26 cellular contexts compared by ENCODE assay signal in the genomic region with DNA sequence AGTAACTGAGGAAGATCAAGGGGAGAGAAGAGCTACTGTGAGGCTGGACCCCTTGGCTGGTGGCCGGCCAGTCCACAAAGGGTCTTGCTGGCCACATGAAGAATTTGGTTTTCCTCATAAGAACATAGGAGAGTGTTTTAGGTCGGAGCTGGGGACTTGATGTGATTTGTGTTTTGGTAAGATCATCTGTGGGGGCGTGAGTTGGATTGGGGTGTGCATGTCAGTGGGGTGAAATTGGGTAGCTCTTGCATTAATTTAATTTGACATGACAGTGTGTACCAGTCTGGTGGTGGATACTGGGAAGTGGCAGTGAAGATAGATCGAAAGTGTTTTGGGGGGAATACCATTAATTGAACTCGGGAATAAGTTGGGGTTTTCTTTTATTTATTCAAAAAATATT. TPM values are rescaled to one million over a fixed set of nuclear protein-coding genes. Genes with fewer than 3 reads are reported as not detected.
A peak's percentile ranks its signal among the peaks of the same experiment; 100 is the strongest.
DNase-seq lines count a peak whose midpoint lies in the region; ATAC-seq and TF ChIP-seq lines count a peak whose summit lies in the region.
"Had no signal": no experiment of that assay in that cellular context is flagged by ENCODE, and none has a peak within 500 bp of the region (broad histone marks: within the 10 kb centered on the region; RNA-seq: fewer than 3 reads in every experiment).

No MANE protein-coding gene starts in this region.

- H3K4me1 ChIP-seq in left ventricle myocardium inferior (peaks cover 77% of the 10 kb centered on the region), uterus (no peaks in the 10 kb centered on the region)
- H3K4me1 ChIP-seq: right lobe of liver had no signal

- no peaks in the 10 kb centered on the region for H3K27me3 Mint-ChIP-seq in activated CD4-positive, alpha-beta T cell treated with anti-CD3 and anti-CD28 coated beads for 36 hours
- no peaks in the 10 kb centered on the region for H3K27me3 Mint-ChIP-seq in central memory CD8-positive, alpha-beta T cell
- H3K27me3 Mint-ChIP-seq: activated CD4-positive, alpha-beta T cell treated with anti-CD3 and anti-CD28 coated beads, Interleukin-2, amount 10 ng/mL, durations not matched to agents 7 days and 5 days had no signal

- no peak for TF ChIP-seq POLR2A in uterus (IDR thresholded peaks at IDR 0.05)

- peak overlapping the region; percentile 85 for H3K27ac Mint-ChIP-seq in activated CD4-positive, alpha-beta T cell treated with anti-CD3 and anti-CD28 coated beads for 36 hours
- H3K27ac Mint-ChIP-seq in central memory CD8-positive, alpha-beta T cell (ENCODE audit: low read depth), result peak overlapping the region; percentile 58
- peak overlapping the region; percentile 33 for H3K27ac Mint-ChIP-seq in stimulated activated effector memory CD8-positive, alpha-beta T cell treated with anti-CD3 and anti-CD28 coated beads, Interleukin-12 subunit alpha, Interleukin-12 subunit beta, amount 100 ng/mL, for 72 hours
- H3K27ac Mint-ChIP-seq: nephron had no signal

- intact Hi-C loops in activated CD4-positive, alpha-beta T cell treated with anti-CD3 and anti-CD28 coated beads for 36 hours (cut with DNase I, micrococcal nuclease), result loop anchor here in 1 of 2 experiments (2.0 kb wide), 1 partner anchor 357 kb away; a partner anchor contains a TSS
- intact Hi-C loops in left ventricle myocardium inferior (cut with micrococcal nuclease) (no loop called here), left ventricle myocardium superior (cut with micrococcal nuclease) (no loop called here), uterus (cut with DNase I; ENCODE audit: low total_unique reads) (no loop called here)

- H3K27me3 ChIP-seq in left ventricle myocardium inferior (ENCODE audit: low read depth), result no peaks in the 10 kb centered on the region
- H3K27me3 ChIP-seq in uterus, result no peaks in the 10 kb centered on the region
- H3K27me3 ChIP-seq: body of pancreas, hepatocyte, pancreas, right lobe of liver, upper lobe of left lung had no signal

- H3K9me3 ChIP-seq in left ventricle myocardium inferior (replicated peaks), result no peaks in the 10 kb centered on the region
- no peaks in the 10 kb centered on the region for H3K9me3 ChIP-seq in uterus
- H3K9me3 ChIP-seq: body of pancreas, pancreas, right lobe of liver, upper lobe of left lung had no signal

- POLR2A ChIA-PET in activated CD4-positive, alpha-beta T cell treated with anti-CD3 and anti-CD28 coated beads for 36 hours (lab: Charles Lee), result no interaction called here

- H3K36me3 ChIP-seq in left ventricle myocardium inferior (no peaks in the 10 kb centered on the region), uterus (no peaks in the 10 kb centered on the region)
- H3K36me3 ChIP-seq: pancreas, right lobe of liver, upper lobe of left lung had no signal

- H3K4me3 Mint-ChIP-seq in activated CD4-positive, alpha-beta T cell treated with anti-CD3 and anti-CD28 coated beads for 36 hours, result peak overlapping the region; percentile 59
- peak overlapping the region; percentile 46 for H3K4me3 Mint-ChIP-seq in central memory CD8-positive, alpha-beta T cell
- peak overlapping the region; percentile 73 for H3K4me3 Mint-ChIP-seq in stimulated activated effector memory CD8-positive, alpha-beta T cell treated with anti-CD3 and anti-CD28 coated beads, Interleukin-12 subunit alpha, Interleukin-12 subunit beta, amount 100 ng/mL, for 72 hours
- H3K4me3 Mint-ChIP-seq: activated CD4-positive, alpha-beta T cell treated with anti-CD3 and anti-CD28 coated beads, Interleukin-2, amount 10 ng/mL, durations not matched to agents 7 days and 5 days; nephron had no signal

- TF ChIP-seq CTCF in left ventricle myocardium inferior (IDR thresholded peaks at IDR 0.05; ENCODE audit: borderline replicate concordance) (no peak), uterus (IDR thresholded peaks at IDR 0.05) (no peak)

- peaks cover 81% of the 10 kb centered on the region for H3K4me1 Mint-ChIP-seq in activated CD4-positive, alpha-beta T cell treated with anti-CD3 and anti-CD28 coated beads for 36 hours
- H3K4me1 Mint-ChIP-seq in central memory CD8-positive, alpha-beta T cell, result peaks cover 69% of the 10 kb centered on the region
- H3K4me1 Mint-ChIP-seq in stimulated activated effector memory CD8-positive, alpha-beta T cell treated with anti-CD3 and anti-CD28 coated beads, Interleukin-12 subunit alpha, Interleukin-12 subunit beta, amount 100 ng/mL, for 72 hours, result peaks cover 81% of the 10 kb centered on the region

- CTCF ChIA-PET in activated CD4-positive, alpha-beta T cell treated with anti-CD3 and anti-CD28 coated beads for 36 hours (lab: Charles Lee), result interaction anchor here (0.7 to 2.9 kb wide), 7 partner anchors 12 to 496 kb away, joined by 3 to 13 read pairs (median 4); no protein-coding TSS in a partner anchor

- H3K4me3 ChIP-seq in left ventricle myocardium inferior (no peak overlapping the region), uterus (no peak overlapping the region)
- H3K4me3 ChIP-seq: body of pancreas, hepatocyte, pancreas, right lobe of liver, upper lobe of left lung had no signal

- peaks cover 25% of the 10 kb centered on the region for H3K36me3 Mint-ChIP-seq in activated CD4-positive, alpha-beta T cell treated with anti-CD3 and anti-CD28 coated beads for 36 hours (ENCODE audit: low read depth)
- no peaks in the 10 kb centered on the region for H3K36me3 Mint-ChIP-seq in central memory CD8-positive, alpha-beta T cell (ENCODE audit: insufficient read depth)
- peaks cover 23% of the 10 kb centered on the region for H3K36me3 Mint-ChIP-seq in stimulated activated effector memory CD8-positive, alpha-beta T cell treated with anti-CD3 and anti-CD28 coated beads, Interleukin-12 subunit alpha, Interleukin-12 subunit beta, amount 100 ng/mL, for 72 hours

- no peak for ATAC-seq in activated CD4-positive, alpha-beta T cell treated with anti-CD3 and anti-CD28 coated beads for 36 hours
- ATAC-seq in left ventricle myocardium superior, result no peak
- no peak for ATAC-seq in central memory CD8-positive, alpha-beta T cell (replicated peaks; ENCODE audit: extremely low read depth, poor library complexity, severe bottlenecking)
- ATAC-seq in stimulated activated effector memory CD8-positive, alpha-beta T cell treated with anti-CD3 and anti-CD28 coated beads, Interleukin-12 subunit alpha, Interleukin-12 subunit beta, amount 100 ng/mL, for 72 hours, result no peak
- ATAC-seq: body of pancreas, left lobe of liver, pancreas, right lobe of liver had no signal

- peak overlapping the region; percentile 53 for H3K27ac ChIP-seq in left ventricle myocardium inferior (replicated peaks)
- H3K27ac ChIP-seq in uterus, result no peak overlapping the region
- H3K27ac ChIP-seq: body of pancreas, hepatocyte, pancreas, right lobe of liver had no signal

- H3K9me3 Mint-ChIP-seq in activated CD4-positive, alpha-beta T cell treated with anti-CD3 and anti-CD28 coated beads for 36 hours (ENCODE audit: low read depth), result no peaks in the 10 kb centered on the region
- H3K9me3 Mint-ChIP-seq in central memory CD8-positive, alpha-beta T cell, result no peaks in the 10 kb centered on the region
- no peaks in the 10 kb centered on the region for H3K9me3 Mint-ChIP-seq in stimulated activated effector memory CD8-positive, alpha-beta T cell treated with anti-CD3 and anti-CD28 coated beads, Interleukin-12 subunit alpha, Interleukin-12 subunit beta, amount 100 ng/mL, for 72 hours
- H3K9me3 Mint-ChIP-seq: activated CD4-positive, alpha-beta T cell treated with anti-CD3 and anti-CD28 coated beads, Interleukin-2, amount 10 ng/mL, durations not matched to agents 7 days and 5 days; nephron had no signal

- DNase-seq in activated CD4-positive, alpha-beta T cell treated with anti-CD3 and anti-CD28 coated beads for 36 hours, result no peak
- DNase-seq in activated CD4-positive, alpha-beta T cell treated with anti-CD3 and anti-CD28 coated beads, Interleukin-2, amount 50 U/mL, for 1 hour, result no peak
- no peak for DNase-seq in left ventricle myocardium inferior
- no peak for DNase-seq in left ventricle myocardium superior
- no peak for DNase-seq in central memory CD8-positive, alpha-beta T cell (ENCODE audit: low spot score in 2 of 2)
- DNase-seq in stimulated activated effector memory CD8-positive, alpha-beta T cell treated with anti-CD3 and anti-CD28 coated beads, Interleukin-12 subunit alpha, Interleukin-12 subunit beta, amount 100 ng/mL, for 72 hours (ENCODE audit: low spot score in 2 of 2), result no peak
- no peak for DNase-seq in uterus
- no peak for DNase-seq in NOMO-1 treated with DMSO at 0.1 percent for 48 hours (lab: John Stamatoyannopoulos, UW; ENCODE audit: unreplicated experiment)
- DNase-seq: 8988T; activated CD4-positive, alpha-beta T cell treated with anti-CD3 and anti-CD28 coated beads, Interleukin-2, amount 10 ng/mL, durations not matched to agents 7 days and 5 days; AML-193; body of pancreas; DMS53; effector CD4-positive, alpha-beta T cell; erythroblast; Karpas-422; midbrain; NCI-H187 treated with DMSO at 0.1 percent for 48 hours; NCI-H526 treated with DMSO at 0.1 percent for 48 hours; pancreas; right lobe of liver; stimulated activated CD4-positive, alpha-beta T cell treated with anti-CD3 and anti-CD28 coated beads, Interleukin-15, amount 100 ng/mL, for 24 hours had no signal

RNA-seq across cellular contexts. Expression of a gene that starts 8.6 kb away (rescaled TPM):
- 10 to 100 TPM; 54.0 to 68.3 TPM for total RNA-seq in activated CD4-positive, alpha-beta T cell treated with anti-CD3 and anti-CD28 coated beads for 36 hours
- total RNA-seq in left ventricle myocardium inferior, result 1,051 TPM
- total RNA-seq in left ventricle myocardium superior, result 1,055 TPM
- total RNA-seq in uterus, result 100 to 1,000 TPM; 101 to 502 (median 168) TPM

Comparison
In these comparisons a context has a peak if more than half of its experiments do, and no peak if none do; other contexts are left out.
1. H3K27ac Mint-ChIP-seq: peak in every context shown above with its lines; median percentile 85 in activated CD4-positive, alpha-beta T cell treated with anti-CD3 and anti-CD28 coated beads for 36 hours; 58 in central memory CD8-positive, alpha-beta T cell; 33 in stimulated activated effector memory CD8-positive, alpha-beta T cell treated with anti-CD3 and anti-CD28 coated beads, Interleukin-12 subunit alpha, Interleukin-12 subunit beta, amount 100 ng/mL, for 72 hours.